ENCODE assay signal across 8 cellular contexts in genomic region chr2:218291934-218292699, GRCh38. TPM values are rescaled to one million over a fixed set of nuclear protein-coding genes. Genes with fewer than 3 reads are reported as not detected.
DNase-seq lines count a peak whose midpoint lies in the region; ATAC-seq and TF ChIP-seq lines count a peak whose summit lies in the region.

Gene TMBIM1 (minus strand): TSS chr2:218292503. CDS start chr2:218282141, 10,362 bp downstream.

- H3K27me3 ChIP-seq in Panc1 (ENCODE audit: control insufficient read depth, insufficient read depth, low read length) (no peaks in the 10 kb centered on the region), neuron (ENCODE audit: insufficient read depth, low read length) (peaks cover 15% of the 10 kb centered on the region)

- no TSS peak for BruUV-seq in Panc1 (replicated peaks; lab: Mats Ljungman, UMichigan)

- DNase-seq in ACHN = peak; percentile 79
- DNase-seq in Panc1 (ENCODE audit: low read depth, low spot score) = no peak
- DNase-seq in activated effector memory CD4-positive, alpha-beta T cell treated with anti-CD3 and anti-CD28 coated beads, Interleukin-2, amount 50 U/mL, for 16 hours = peak; percentile 93
- DNase-seq in foreskin fibroblast = peak; percentile 69 to 91

- peak within 1 kb of the TSS; percentile 88 for H3K27ac ChIP-seq in Panc1 (ENCODE audit: low read length)

- intact Hi-C loops in Panc1 (cut with micrococcal nuclease; ENCODE audit: unreplicated experiment) = loop anchor here (10.0 kb wide), 1 partner anchor 173 kb away; no protein-coding TSS in a partner anchor

- H3K4me3 ChIP-seq in Panc1 (ENCODE audit: low read depth in 2 of 2, low read length in 2 of 2) (peak within 1 kb of the TSS; percentile 69 to 80), foreskin fibroblast (ENCODE audit: low read depth in 1 of 2, low read length in 2 of 2) (peak within 1 kb of the TSS; percentile 86 to 95), neuron (ENCODE audit: low read length) (no peak within 1 kb of the TSS)

- H3K9me3 ChIP-seq in Panc1 (ENCODE audit: control insufficient read depth, insufficient read depth, low read depth, low read length) = no peaks in the 10 kb centered on the region
- H3K9me3 ChIP-seq in neuron (ENCODE audit: low read length) = no peaks in the 10 kb centered on the region

- in situ Hi-C loops in ACHN (cut with HindIII; ENCODE audit: low pct_ligation_motif_present, low pct_unique_long_range_greater_than_20kb, low sequenced_read_pairs) (no loop called here), Panc1 (cut with HindIII; ENCODE audit: low pct_unique_long_range_greater_than_20kb, low sequenced_read_pairs) (no loop called here)

- CTCF ChIA-PET in Panc1 (lab: Charles Lee) = interaction anchor here (0.5 to 1.0 kb wide), 2 partner anchors 69 to 347 kb away, joined by 4 to 7 read pairs; no protein-coding TSS in a partner anchor

- H3K4me1 ChIP-seq in Panc1 (ENCODE audit: control insufficient read depth, insufficient read depth, low read length) (peaks cover 44% of the 10 kb centered on the region), neuron (ENCODE audit: insufficient read depth, low read length) (peaks cover under 1% of the 10 kb centered on the region)

- peak; percentile 99 for TF ChIP-seq CTCF in Panc1 (IDR thresholded peaks at IDR 0.05)
- TF ChIP-seq CTCF in foreskin fibroblast (IDR thresholded peaks at IDR 0.05; ENCODE audit: low read depth, low read length) = peak; percentile 52
- TF ChIP-seq CTCF in subcutaneous adipose tissue (IDR thresholded peaks at IDR 0.05; ENCODE audit: low read depth) = no peak

- ATAC-seq in GM18861 (IDR thresholded peaks at IDR 0.05; ENCODE audit: unreplicated experiment) (peak; percentile 57), HG03066 (IDR thresholded peaks at IDR 0.05; ENCODE audit: low read depth, unreplicated experiment) (peak; percentile 61), Panc1 (peak; percentile 94)

- POLR2A ChIA-PET in Panc1 (lab: Charles Lee) = interaction anchor here (0.6 kb wide), 1 partner anchor 18 kb away, joined by 5 read pairs; no protein-coding TSS in a partner anchor

- no peaks in the 10 kb centered on the region for H3K36me3 ChIP-seq in Panc1 (ENCODE audit: control insufficient read depth, insufficient read depth, low read length)
- no peaks in the 10 kb centered on the region for H3K36me3 ChIP-seq in neuron (ENCODE audit: insufficient read depth, low read length)

- peak within 1 kb of the TSS; percentile 37 for H2AFZ ChIP-seq in neuron (ENCODE audit: low read depth, low read length)

RNA-seq across cellular contexts. Expression of gene TMBIM1, which starts in this region (rescaled TPM):
- total RNA-seq in Panc1 (2021; ENCODE audit: unreplicated experiment) (114 TPM), subcutaneous adipose tissue (100 to 1,000 TPM; 246 to 398 (median 281) TPM)
- polyA plus RNA-seq in Panc1 (2012; ENCODE audit: insufficient read length) = 159 TPM
